21 cellular contexts compared by ENCODE assay signal in genomic region chr7:100106633-100107032, GRCh38.
"Had no signal": no experiment of that assay in that cellular context is flagged by ENCODE, and none has a peak within 500 bp of the region (broad histone marks: within the 10 kb centered on the region; RNA-seq: fewer than 3 reads in every experiment).

No MANE protein-coding gene starts in this region.

- H3K36me3 Mint-ChIP-seq: natural killer cell had no signal

- H3K4me1 ChIP-seq: parathyroid adenoma, prostate gland, testis had no signal

- FAIRE-seq: frontal cortex had no signal

- H3K9me3 ChIP-seq: prostate gland, right atrium auricular region, sigmoid colon, testis, tibial artery, upper lobe of left lung had no signal

- H3K27ac ChIP-seq: dorsolateral prefrontal cortex, parathyroid adenoma, prostate gland, right atrium auricular region, sigmoid colon, testis, tibial artery, upper lobe of left lung had no signal

- DNase-seq: cortex of kidney; dorsolateral prefrontal cortex; effector CD4-positive, alpha-beta T cell; immature natural killer cell; islet precursor cell; natural killer cell; sigmoid colon; stimulated activated CD4-positive, alpha-beta T cell treated with anti-CD3 and anti-CD28 coated beads, Interleukin-2, amount 100 ng/mL, for 24 hours; stimulated activated CD4-positive, alpha-beta T cell treated with anti-CD3 and anti-CD28 coated beads, Interleukin-4, amount 100 ng/mL, for 24 hours; stimulated activated naive CD8-positive, alpha-beta T cell treated with anti-CD3 and anti-CD28 coated beads, Interleukin-15, Interleukin-2, amounts not matched to agents 100 U/mL and 50 U/mL, for 24 hours; testis; tibial artery; upper lobe of left lung had no signal

- ATAC-seq: natural killer cell; stimulated activated memory B cell treated with anti-CD40 and anti-IgM and Interleukin-4, amounts not matched to agents 10 μg/mL and 1 μg/mL and 100 μg/mL, for 72 hours; stimulated activated naive CD8-positive, alpha-beta T cell treated with anti-CD3 and anti-CD28 coated beads, Interleukin-15, Interleukin-2, amounts not matched to agents 100 U/mL and 50 U/mL, for 24 hours had no signal

- H3K9me3 Mint-ChIP-seq: immature natural killer cell; memory B cell; natural killer cell; neural crest cell; stimulated activated memory B cell treated with anti-CD40 and anti-IgM and Interleukin-4, amounts not matched to agents 10 μg/mL and 1 μg/mL and 100 μg/mL, for 72 hours had no signal

- H3K4me3 Mint-ChIP-seq: immature natural killer cell; memory B cell; natural killer cell; neural crest cell; stimulated activated memory B cell treated with anti-CD40 and anti-IgM and Interleukin-4, amounts not matched to agents 10 μg/mL and 1 μg/mL and 100 μg/mL, for 72 hours had no signal

- H3K27me3 ChIP-seq: dorsolateral prefrontal cortex, right atrium auricular region, sigmoid colon, testis, tibial artery, upper lobe of left lung had no signal

- H3K4me3 ChIP-seq: dorsolateral prefrontal cortex, lung, prostate gland, right atrium auricular region, sigmoid colon, testis, tibial artery, upper lobe of left lung had no signal

- H3K9ac ChIP-seq: parathyroid adenoma had no signal

- H3K27me3 Mint-ChIP-seq: memory B cell; stimulated activated memory B cell treated with anti-CD40 and anti-IgM and Interleukin-4, amounts not matched to agents 10 μg/mL and 1 μg/mL and 100 μg/mL, for 72 hours had no signal

- H3K79me2 ChIP-seq: parathyroid adenoma had no signal

- H2AFZ ChIP-seq: parathyroid adenoma had no signal

- H3K27ac Mint-ChIP-seq: memory B cell; natural killer cell; stimulated activated memory B cell treated with anti-CD40 and anti-IgM and Interleukin-4, amounts not matched to agents 10 μg/mL and 1 μg/mL and 100 μg/mL, for 72 hours had no signal
